8 cellular contexts compared by ENCODE assay signal in the genomic region with DNA sequence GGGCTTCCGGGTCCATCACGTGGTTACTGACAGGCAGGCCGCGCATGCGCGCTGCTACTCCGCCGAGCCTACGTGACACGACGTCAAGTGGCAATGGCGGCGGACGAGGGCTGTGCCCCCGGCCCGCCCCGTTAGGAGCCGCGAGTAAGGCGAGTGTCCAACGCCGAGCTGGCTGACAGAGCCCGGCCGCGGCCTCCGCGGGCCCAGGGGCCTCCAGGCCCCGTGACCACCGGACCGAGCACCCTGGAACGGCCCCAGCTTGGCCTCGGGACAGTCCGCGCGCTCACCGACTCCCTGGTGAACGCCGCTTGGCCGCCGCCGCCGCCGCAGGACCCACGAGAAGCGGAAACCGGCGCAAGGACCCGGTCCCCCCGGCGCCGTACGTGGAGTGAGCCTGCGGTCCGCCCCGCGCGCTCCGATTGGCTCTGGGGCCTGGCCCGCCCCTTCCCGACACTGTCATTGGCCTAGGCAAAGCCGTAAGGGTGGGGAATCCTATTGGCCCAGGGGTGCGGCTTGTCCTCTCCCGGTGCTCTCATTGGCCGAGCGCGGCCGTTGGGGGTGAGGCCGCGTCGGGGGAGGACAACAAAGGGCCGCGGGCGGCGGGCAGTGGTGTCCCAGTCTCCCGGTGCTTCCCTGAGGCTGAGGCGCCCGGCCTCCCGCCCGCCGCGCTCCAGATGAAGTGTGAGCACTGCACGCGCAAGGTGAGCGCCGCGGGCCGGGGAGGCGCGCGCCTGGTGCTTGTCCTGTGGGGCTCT.
DNase-seq lines count a peak whose midpoint lies in the region; ATAC-seq and TF ChIP-seq lines count a peak whose summit lies in the region.

A gene (plus strand): TSS at position 612 of the 755 bp plus-strand sequence. CDS start 63 bp downstream, at position 675.

- no peaks in the 10 kb centered on the region for H3K27me3 Mint-ChIP-seq in central memory CD8-positive, alpha-beta T cell

- peaks cover 33% of the 10 kb centered on the region for H3K36me3 Mint-ChIP-seq in central memory CD8-positive, alpha-beta T cell (ENCODE audit: insufficient read depth)

- TF ChIP-seq CTCF in AG09309 (IDR thresholded peaks at IDR 0.05; ENCODE audit: control insufficient read depth, insufficient read depth, low read depth, low read length, missing control alignments) = no peak

- peaks cover 35% of the 10 kb centered on the region for H3K4me1 Mint-ChIP-seq in central memory CD8-positive, alpha-beta T cell

- ATAC-seq in GM19025 (IDR thresholded peaks at IDR 0.05; ENCODE audit: low read depth, unreplicated experiment) = peak; percentile 94
- ATAC-seq in HG03342 (IDR thresholded peaks at IDR 0.05; ENCODE audit: unreplicated experiment) = peak; percentile 91
- peak; percentile 98 for ATAC-seq in central memory CD8-positive, alpha-beta T cell (replicated peaks; ENCODE audit: extremely low read depth, poor library complexity, severe bottlenecking)

- no peaks in the 10 kb centered on the region for H3K9me3 Mint-ChIP-seq in central memory CD8-positive, alpha-beta T cell

- H3K27ac Mint-ChIP-seq in central memory CD8-positive, alpha-beta T cell (ENCODE audit: low read depth) = peak within 1 kb of the TSS; percentile 93

- H3K4me3 Mint-ChIP-seq in central memory CD8-positive, alpha-beta T cell = peak within 1 kb of the TSS; percentile 90

- peak within 1 kb of the TSS; percentile 88 for H3K4me3 ChIP-seq in AG09309 (ENCODE audit: control insufficient read depth, low read depth, low read length)

- peak; percentile 95 for DNase-seq in AG09309 (ENCODE audit: low read depth)
- peak; percentile 98 to 99 for DNase-seq in NCI-H446 (lab: John Stamatoyannopoulos, UW)
- DNase-seq in activated CD4-positive, CD25-positive, alpha-beta regulatory T cell treated with anti-CD3 and anti-CD28 coated beads, Interleukin-2, amount 50 U/mL, for 16 hours (ENCODE audit: low read depth, low spot score) = peak; percentile 93
- DNase-seq in central memory CD8-positive, alpha-beta T cell (ENCODE audit: low spot score in 2 of 2) = peak; percentile 87 to 91
- DNase-seq in islet precursor cell = peak; percentile 100
- DNase-seq in stimulated activated CD4-positive, alpha-beta T cell treated with anti-CD3 and anti-CD28 coated beads, Interleukin-12 subunit alpha, Interleukin-12 subunit beta, amount 100 ng/mL, for 48 hours (ENCODE audit: low read depth in 2 of 3, low spot score in 1 of 3) = peak; percentile 94 to 95 (median 95)

Comparison
In these comparisons a context has a peak if more than half of its experiments do, and no peak if none do; other contexts are left out.
1. Peak in every context shown above with its lines: DNase-seq, ATAC-seq and H3K4me3 ChIP-seq.